Comparison of ENCODE assay signal across 9 cellular contexts in the genomic region with DNA sequence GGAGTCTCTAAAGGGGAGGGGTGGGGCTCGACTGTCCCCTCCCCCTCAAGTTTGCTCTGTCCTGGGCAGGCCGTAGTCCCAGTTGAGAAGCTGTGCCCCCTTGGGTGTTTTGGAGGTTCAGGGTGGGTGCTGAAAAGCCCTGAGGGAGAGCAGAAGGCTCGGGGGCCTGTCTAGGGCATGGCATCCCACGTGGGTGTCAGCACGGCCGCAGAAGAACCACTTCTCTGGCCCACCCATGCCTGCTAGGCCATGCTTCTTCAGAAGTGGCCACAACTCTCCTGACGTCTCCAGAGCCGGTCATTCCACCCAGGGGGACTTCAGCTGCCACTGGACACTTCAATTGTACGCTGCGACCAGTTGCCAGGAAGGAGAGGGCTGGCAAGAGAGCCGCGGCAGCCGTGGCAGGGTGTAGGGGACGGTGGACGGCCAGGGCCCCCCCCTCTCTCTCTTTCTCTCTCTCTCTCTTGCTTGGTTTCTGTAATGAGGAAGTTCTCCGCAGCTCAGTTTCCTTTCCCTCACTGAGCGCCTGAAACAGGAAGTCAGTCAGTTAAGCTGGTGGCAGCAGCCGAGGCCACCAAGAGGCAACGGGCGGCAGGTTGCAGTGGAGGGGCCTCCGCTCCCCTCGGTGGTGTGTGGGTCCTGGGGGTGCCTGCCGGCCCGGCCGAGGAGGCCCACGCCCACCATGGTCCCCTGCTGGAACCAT. TPM values are rescaled to one million over a fixed set of nuclear protein-coding genes. Genes with fewer than 3 reads are reported as not detected.
DNase-seq lines count a peak whose midpoint lies in the region; ATAC-seq and TF ChIP-seq lines count a peak whose summit lies in the region.
"Had no signal": no experiment of that assay in that cellular context is flagged by ENCODE, and none has a peak within 500 bp of the region (broad histone marks: within the 10 kb centered on the region; RNA-seq: fewer than 3 reads in every experiment).

Gene INPP5D, plus strand, starts transcription at position 546 of the 703 bp plus-strand sequence. Its CDS starts 137 bp downstream, at position 683.

- no peaks in the 10 kb centered on the region for H3K36me3 ChIP-seq in prostate gland

- ATAC-seq in HG03571 (IDR thresholded peaks at IDR 0.05; ENCODE audit: unreplicated experiment), result peak; percentile 35

- no peaks in the 10 kb centered on the region for H3K27me3 ChIP-seq in prostate gland (replicated peaks; ENCODE audit: insufficient read depth)

- no peaks in the 10 kb centered on the region for H3K9me3 ChIP-seq in prostate gland
- H3K9me3 ChIP-seq: A549 had no signal

- DNase-seq in NK-92 treated with Interleukin-12 subunit alpha and Interleukin-12 subunit beta, amount 100 ng/mL, for 24 hours (lab: John Stamatoyannopoulos, UW), result peak; percentile 70
- DNase-seq in NK-92 (lab: John Stamatoyannopoulos, UW; ENCODE audit: unreplicated experiment), result no peak
- DNase-seq in activated CD4-positive, alpha-beta T cell treated with anti-CD3 and anti-CD28 coated beads for 48 hours, result peak; percentile 77
- peak; percentile 66 for DNase-seq in effector CD4-positive, alpha-beta T cell
- no peak for DNase-seq in prostate gland (ENCODE audit: low spot score)
- DNase-seq in NCI-H1417 (lab: John Stamatoyannopoulos, UW), result no peak
- DNase-seq in COR-L47 (lab: John Stamatoyannopoulos, UW), result no peak

- no peak for TF ChIP-seq POLR2A in prostate gland (IDR thresholded peaks at IDR 0.05)

- peak within 1 kb of the TSS; percentile 17 to 19 for H3K4me3 ChIP-seq in prostate gland
- H3K4me3 ChIP-seq: A549 had no signal

- no peaks in the 10 kb centered on the region for H3K4me1 ChIP-seq in prostate gland (replicated peaks)
- H3K4me1 ChIP-seq: A549 had no signal

- H3K27ac ChIP-seq in prostate gland, result no peak within 1 kb of the TSS

- TF ChIP-seq CTCF in prostate gland (IDR thresholded peaks at IDR 0.05), result no peak

- 77% methylated on average over 26 of the region's 26 CpGs for whole genome bisulfite sequencing in prostate gland

- intact Hi-C loops in prostate gland (cut with DNase I), result no loop called here

RNA-seq across cellular contexts. Expression of gene INPP5D, which starts in this region (rescaled TPM):
- 10 to 100 TPM; 11.4 to 18.8 TPM for total RNA-seq in prostate gland

Comparison
In these comparisons a context has a peak if more than half of its experiments do, and no peak if none do; other contexts are left out.
1. DNase-seq: peak in NK-92 treated with Interleukin-12 subunit alpha and Interleukin-12 subunit beta, amount 100 ng/mL, for 24 hours (single experiment), activated CD4-positive, alpha-beta T cell treated with anti-CD3 and anti-CD28 coated beads for 48 hours (single experiment) and effector CD4-positive, alpha-beta T cell (single experiment); none in NK-92 (single experiment), prostate gland (single experiment), NCI-H1417 (0 of 3) and COR-L47 (single experiment).